ENCODE assay signal across 8 cellular contexts in the genomic region with DNA sequence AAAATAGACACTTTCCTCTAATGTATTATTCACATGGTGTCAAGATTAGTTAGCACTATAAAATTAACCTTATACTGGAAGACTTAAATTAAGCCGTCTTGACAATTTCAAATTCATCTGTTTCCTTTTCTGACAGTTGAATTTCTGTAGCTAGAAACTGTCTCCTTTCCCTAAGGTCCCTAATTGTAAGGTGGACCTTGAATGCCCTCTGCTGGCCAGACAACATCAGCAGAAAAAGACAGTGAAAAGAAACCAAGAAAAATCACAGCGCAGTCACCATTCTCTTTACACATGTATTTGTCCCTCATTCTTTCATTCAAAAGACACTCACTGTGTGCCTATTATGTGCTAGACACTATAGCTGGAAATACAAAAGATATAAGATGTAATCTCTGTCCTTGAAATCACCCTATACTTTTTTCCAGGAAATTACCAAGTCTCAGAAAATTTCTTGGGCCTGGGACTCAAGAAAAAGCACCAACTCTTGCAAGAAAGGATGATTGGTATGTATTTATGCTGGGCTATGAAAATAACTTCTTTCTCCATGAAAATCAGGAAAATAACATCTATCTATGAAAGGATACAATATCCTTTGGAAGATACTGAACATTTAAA. TPM values are rescaled to one million over a fixed set of nuclear protein-coding genes. Genes with fewer than 3 reads are reported as not detected.
A peak's percentile ranks its signal among the peaks of the same experiment; 100 is the strongest.
DNase-seq lines count a peak whose midpoint lies in the region; ATAC-seq and TF ChIP-seq lines count a peak whose summit lies in the region.

No MANE protein-coding gene starts in this region.

- H3K27ac Mint-ChIP-seq in activated CD4-positive, alpha-beta T cell treated with anti-CD3 and anti-CD28 coated beads, Interleukin-2, amount 10 ng/mL, durations not matched to agents 7 days and 5 days, result no peak overlapping the region

- no peaks in the 10 kb centered on the region for H4K20me1 ChIP-seq in fibroblast of lung (ENCODE audit: control insufficient read depth, extremely low read depth, insufficient read depth, low read length)

- no peak overlapping the region for H3K4me3 Mint-ChIP-seq in activated CD4-positive, alpha-beta T cell treated with anti-CD3 and anti-CD28 coated beads, Interleukin-2, amount 10 ng/mL, durations not matched to agents 7 days and 5 days

- H3K4me1 ChIP-seq in heart right ventricle (no peaks in the 10 kb centered on the region), HEK293 (ENCODE audit: control insufficient read depth, insufficient read depth, low read length) (no peaks in the 10 kb centered on the region), fibroblast of lung (ENCODE audit: control insufficient read depth, extremely low read depth, insufficient read depth, low read length) (no peaks in the 10 kb centered on the region)

- H3K4me3 ChIP-seq in heart right ventricle (no peak overlapping the region), HEK293 (ENCODE audit: low read depth, low read length) (no peak overlapping the region), fibroblast of lung (replicated peaks in 1 of 4; ENCODE audit: control extremely low read depth in 1 of 4, insufficient read depth in 1 of 4, low read depth in 3 of 4, low read length in 4 of 4) (no peak overlapping the region)

- H3K9ac ChIP-seq in fibroblast of lung (ENCODE audit: insufficient read depth, low read length), result no peak overlapping the region

- CTCF ChIA-PET in HEK293 (lab: Yijun Ruan, JAX), result interaction anchor here (0.6 to 1.7 kb wide), 18 partner anchors 9 to 794 kb away, joined by 3 to 6 read pairs (median 4); no protein-coding TSS in a partner anchor
- CTCF ChIA-PET in activated CD4-positive, alpha-beta T cell treated with anti-CD3 and anti-CD28 coated beads, Interleukin-2, amount 10 ng/mL, durations not matched to agents 7 days and 5 days (lab: Charles Lee), result no interaction called here

- H3K9me3 ChIP-seq in heart right ventricle, result peaks cover 0 to 5% (median 0%) of the 10 kb centered on the region in 11 donors
- no peaks in the 10 kb centered on the region for H3K9me3 ChIP-seq in HEK293 (ENCODE audit: control insufficient read depth, insufficient read depth, low read depth, low read length)
- H3K9me3 ChIP-seq in fibroblast of lung (ENCODE audit: control insufficient read depth, insufficient read depth, low read depth, low read length), result no peaks in the 10 kb centered on the region

- H3K36me3 Mint-ChIP-seq in activated CD4-positive, alpha-beta T cell treated with anti-CD3 and anti-CD28 coated beads, Interleukin-2, amount 10 ng/mL, durations not matched to agents 7 days and 5 days (ENCODE audit: low read depth), result no peaks in the 10 kb centered on the region

- peak overlapping the region; percentile 61 for H3K4me2 ChIP-seq in fibroblast of lung (ENCODE audit: extremely low read depth, insufficient read depth, low read length)

- H2AFZ ChIP-seq in fibroblast of lung (ENCODE audit: low read length), result peak overlapping the region; percentile 59

- 23 to 27% methylated on average over 2 of the region's 2 CpGs for WGBS in heart right ventricle, 2 donors

- H3K79me2 ChIP-seq in fibroblast of lung (ENCODE audit: control insufficient read depth, insufficient read depth, low read length), result no peaks in the 10 kb centered on the region

- H3K27me3 ChIP-seq in heart right ventricle (no peaks in the 10 kb centered on the region), fibroblast of lung (ENCODE audit: control insufficient read depth, insufficient read depth, low read length) (no peaks in the 10 kb centered on the region)

- H3K27ac ChIP-seq in heart right ventricle (no peak overlapping the region), HEK293 (ENCODE audit: extremely low read depth, low read depth, low read length) (no peak overlapping the region), fibroblast of lung (ENCODE audit: insufficient read depth, low read length) (no peak overlapping the region)

- H3K9me3 Mint-ChIP-seq in activated CD4-positive, alpha-beta T cell treated with anti-CD3 and anti-CD28 coated beads, Interleukin-2, amount 10 ng/mL, durations not matched to agents 7 days and 5 days, result no peaks in the 10 kb centered on the region

- ATAC-seq in heart right ventricle (no peak), Right ventricle myocardium inferior (no peak)

- DNase-seq in heart right ventricle (peak in 1 of 2 donors; percentile 33), Right ventricle myocardium inferior (ENCODE audit: missing footprints) (no peak), NCI-H1694 treated with DMSO at 0.1 percent for 48 hours (lab: John Stamatoyannopoulos, UW) (peak; percentile 3), fibroblast of lung (ENCODE audit: low read depth in 2 of 2) (peak; percentile 31 to 62), occipital lobe (lab: John Stamatoyannopoulos, UW) (peak; percentile 0), DMS79 treated with DMSO at 0.1 percent for 48 hours (lab: John Stamatoyannopoulos, UW) (no peak)
- peak; percentile 56 for DNase-seq in activated CD4-positive, alpha-beta T cell treated with anti-CD3 and anti-CD28 coated beads, Interleukin-2, amount 10 ng/mL, durations not matched to agents 7 days and 5 days

- intact Hi-C loops in heart right ventricle (cut with DNase I), result loop anchor here in 2 of 10 donors (5.0 kb wide), 1 partner anchor 867 kb away; no protein-coding TSS in a partner anchor
- intact Hi-C loops in Right ventricle myocardium inferior (cut with DNase I), result loop anchor here (5.0 kb wide), 1 partner anchor 872 kb away; no protein-coding TSS in a partner anchor

- peak in 8 of 9 donors; percentile 21 to 71 (median 63) for TF ChIP-seq CTCF in heart right ventricle (IDR thresholded peaks at IDR 0.05)
- TF ChIP-seq CTCF in HEK293 (tag by site-specific recombination; IDR thresholded peaks at IDR 0.05), result peak; percentile 23; the same call in 1 of the 2 replicates
- TF ChIP-seq CTCF in fibroblast of lung (conservative IDR thresholded peaks at IDR 0.05 in 1 of 2, IDR thresholded peaks at IDR 0.05 in 1 of 2; ENCODE audit: low read depth in 1 of 2, low read length in 2 of 2), result peak; percentile 82 to 88

- H3K36me3 ChIP-seq in heart right ventricle (no peaks in the 10 kb centered on the region), HEK293 (ENCODE audit: control insufficient read depth in 2 of 2, insufficient read depth in 1 of 2, low read length in 2 of 2) (no peaks in the 10 kb centered on the region), fibroblast of lung (ENCODE audit: control insufficient read depth, insufficient read depth, low read length) (no peaks in the 10 kb centered on the region)

- H3K4me1 Mint-ChIP-seq in activated CD4-positive, alpha-beta T cell treated with anti-CD3 and anti-CD28 coated beads, Interleukin-2, amount 10 ng/mL, durations not matched to agents 7 days and 5 days, result peaks cover 9% of the 10 kb centered on the region

- POLR2A ChIA-PET in HEK293 (lab: Yijun Ruan, JAX), result no interaction called here
- POLR2A ChIA-PET in activated CD4-positive, alpha-beta T cell treated with anti-CD3 and anti-CD28 coated beads, Interleukin-2, amount 10 ng/mL, durations not matched to agents 7 days and 5 days (lab: Charles Lee), result no interaction called here

- no peaks in the 10 kb centered on the region for H3K27me3 Mint-ChIP-seq in activated CD4-positive, alpha-beta T cell treated with anti-CD3 and anti-CD28 coated beads, Interleukin-2, amount 10 ng/mL, durations not matched to agents 7 days and 5 days

TF ChIP-seq in HEK293, 187 proteins besides CTCF, POLR2A, EP300 and RAD21:
- TF ChIP-seq OVOL3 (tag by site-specific recombination; IDR thresholded peaks at IDR 0.05) (no peak), ZNF654 (tag by site-specific recombination; IDR thresholded peaks at IDR 0.05; ENCODE audit: low read depth) (peak; percentile 80), ZNF37A (tag by site-specific recombination; IDR thresholded peaks at IDR 0.05) (no peak), SETDB1 (IDR thresholded peaks at IDR 0.05; ENCODE audit: insufficient read length, low read length) (no peak), GFI1B (tag by site-specific recombination; IDR thresholded peaks at IDR 0.05) (no peak)
- TF ChIP-seq, protein P1, sequence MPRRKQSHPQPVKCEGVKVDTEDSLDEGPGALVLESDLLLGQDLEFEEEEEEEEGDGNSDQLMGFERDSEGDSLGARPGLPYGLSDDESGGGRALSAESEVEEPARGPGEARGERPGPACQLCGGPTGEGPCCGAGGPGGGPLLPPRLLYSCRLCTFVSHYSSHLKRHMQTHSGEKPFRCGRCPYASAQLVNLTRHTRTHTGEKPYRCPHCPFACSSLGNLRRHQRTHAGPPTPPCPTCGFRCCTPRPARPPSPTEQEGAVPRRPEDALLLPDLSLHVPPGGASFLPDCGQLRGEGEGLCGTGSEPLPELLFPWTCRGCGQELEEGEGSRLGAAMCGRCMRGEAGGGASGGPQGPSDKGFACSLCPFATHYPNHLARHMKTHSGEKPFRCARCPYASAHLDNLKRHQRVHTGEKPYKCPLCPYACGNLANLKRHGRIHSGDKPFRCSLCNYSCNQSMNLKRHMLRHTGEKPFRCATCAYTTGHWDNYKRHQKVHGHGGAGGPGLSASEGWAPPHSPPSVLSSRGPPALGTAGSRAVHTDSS (tag by site-specific recombination; IDR thresholded peaks at IDR 0.05), result no peak
- TF ChIP-seq, protein P2, sequence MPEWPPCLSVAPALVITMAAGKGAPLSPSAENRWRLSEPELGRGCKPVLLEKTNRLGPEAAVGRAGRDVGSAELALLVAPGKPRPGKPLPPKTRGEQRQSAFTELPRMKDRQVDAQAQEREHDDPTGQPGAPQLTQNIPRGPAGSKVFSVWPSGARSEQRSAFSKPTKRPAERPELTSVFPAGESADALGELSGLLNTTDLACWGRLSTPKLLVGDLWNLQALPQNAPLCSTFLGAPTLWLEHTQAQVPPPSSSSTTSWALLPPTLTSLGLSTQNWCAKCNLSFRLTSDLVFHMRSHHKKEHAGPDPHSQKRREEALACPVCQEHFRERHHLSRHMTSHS (tag by site-specific recombination; IDR thresholded peaks at IDR 0.05), result no peak

RNA-seq across cellular contexts. Expression of a gene that starts 32.7 kb away (rescaled TPM):
- total RNA-seq in heart right ventricle (not detected), Right ventricle myocardium inferior (not detected), fibroblast of lung (not detected in 2 replicates), occipital lobe (not detected)
- polyA plus RNA-seq in heart right ventricle (not detected), fibroblast of lung (not detected in 2 replicates)
- not detected for total RNA-seq in activated CD4-positive, alpha-beta T cell treated with anti-CD3 and anti-CD28 coated beads, Interleukin-2, amount 10 ng/mL, durations not matched to agents 7 days and 5 days
- not detected in 2 replicates for polyA plus RNA-seq in fibroblast of lung (2012)
- polyA minus RNA-seq in fibroblast of lung (ENCODE audit: low replicate concordance), result not detected in 2 replicates

RNA-seq across cellular contexts. Expression of a gene that starts 41.0 kb away (rescaled TPM):
- total RNA-seq in heart right ventricle (not detected), Right ventricle myocardium inferior (not detected), fibroblast of lung (not detected in 2 replicates), occipital lobe (not detected)
- polyA plus RNA-seq in heart right ventricle (not detected), fibroblast of lung (not detected in 2 replicates)
- total RNA-seq in activated CD4-positive, alpha-beta T cell treated with anti-CD3 and anti-CD28 coated beads, Interleukin-2, amount 10 ng/mL, durations not matched to agents 7 days and 5 days, result not detected
- not detected in 2 replicates for polyA plus RNA-seq in fibroblast of lung (2012)
- not detected in 2 replicates for polyA minus RNA-seq in fibroblast of lung (ENCODE audit: low replicate concordance)

Comparison
In these comparisons a context has a peak if more than half of its experiments do, and no peak if none do; other contexts are left out.
1. DNase-seq: peak in NCI-H1694 treated with DMSO at 0.1 percent for 48 hours (single experiment), activated CD4-positive, alpha-beta T cell treated with anti-CD3 and anti-CD28 coated beads, Interleukin-2, amount 10 ng/mL, durations not matched to agents 7 days and 5 days (single experiment), fibroblast of lung (2 of 2) and occipital lobe (single experiment); none in Right ventricle myocardium inferior (single experiment) and DMS79 treated with DMSO at 0.1 percent for 48 hours (single experiment).
2. CTCF ChIP-seq: peak in every context shown above with its lines; median percentile 85 in fibroblast of lung; 63 in heart right ventricle; 23 in HEK293.